Comparison of ENCODE assay signal across 17 cellular contexts in the genomic region with DNA sequence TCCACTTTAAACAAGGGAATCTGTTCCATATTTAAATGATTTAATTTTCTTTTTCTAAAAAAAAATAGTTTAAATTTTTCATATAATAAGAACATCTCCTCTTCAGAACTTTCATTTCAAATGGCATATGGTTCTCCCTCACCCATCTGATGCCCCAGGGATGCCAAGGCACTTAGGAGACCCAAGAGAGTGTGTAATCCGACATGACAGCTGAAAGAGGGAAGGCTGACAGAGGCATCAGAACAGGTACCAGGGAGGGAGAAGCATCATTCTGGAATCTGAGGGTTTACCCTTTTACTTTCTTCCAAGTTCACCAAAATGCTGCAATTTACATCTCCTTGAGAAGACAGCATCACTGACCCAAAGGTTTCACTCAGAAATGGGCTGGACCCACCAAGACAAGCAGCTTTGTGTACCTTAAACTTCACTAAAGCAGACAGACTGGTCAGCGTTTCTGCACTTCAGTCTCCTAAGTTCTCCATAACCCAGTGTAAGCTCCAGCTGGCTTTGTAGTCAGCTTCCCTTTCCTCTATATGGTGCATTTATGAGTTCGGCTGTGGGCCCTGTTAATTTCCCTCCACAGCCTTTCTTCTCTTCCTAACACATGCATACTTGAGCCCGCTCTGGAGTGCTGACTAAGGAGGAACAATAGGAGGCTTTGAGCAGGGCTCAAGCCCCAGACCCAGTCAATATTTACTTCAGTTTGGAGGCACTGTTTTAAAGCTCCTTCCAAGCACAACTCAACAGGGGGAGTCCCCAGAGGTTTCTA. TPM values are rescaled to one million over a fixed set of nuclear protein-coding genes. Genes with fewer than 3 reads are reported as not detected.
DNase-seq lines count a peak whose midpoint lies in the region; ATAC-seq and TF ChIP-seq lines count a peak whose summit lies in the region.
"Had no signal": no experiment of that assay in that cellular context is flagged by ENCODE, and none has a peak within 500 bp of the region (broad histone marks: within the 10 kb centered on the region; RNA-seq: fewer than 3 reads in every experiment).

No MANE protein-coding gene starts in this region.

- TF ChIP-seq CTCF in endodermal cell (conservative IDR thresholded peaks at IDR 0.05): no peak

- H3K27me3 Mint-ChIP-seq in endodermal cell (ENCODE audit: insufficient read depth): no peaks in the 10 kb centered on the region
- H3K27me3 Mint-ChIP-seq in stimulated activated memory B cell treated with anti-CD40 and anti-IgM and Interleukin-4, amounts not matched to agents 10 μg/mL and 1 μg/mL and 100 μg/mL, for 72 hours: no peaks in the 10 kb centered on the region
- H3K27me3 Mint-ChIP-seq in activated naive CD4-positive, alpha-beta T cell treated with anti-CD3 and anti-CD28 coated beads, Interleukin-2, amount 10 ng/mL, durations not matched to agents 7 days and 5 days: peaks cover 12% of the 10 kb centered on the region

- DNase-seq in NCI-H748 (lab: John Stamatoyannopoulos, UW; ENCODE audit: unreplicated experiment) (peak; percentile 34), NCI-H748 treated with DMSO at 0.1 percent for 48 hours (lab: John Stamatoyannopoulos, UW) (no peak), NCI-H510A treated with DMSO at 0.1 percent for 48 hours (lab: John Stamatoyannopoulos, UW) (peak; percentile 7), endodermal cell (no peak), activated gamma-delta T cell treated with Interleukin-2 at 50 U/mL for 16 hours (no peak)
- DNase-seq in activated naive CD4-positive, alpha-beta T cell treated with anti-CD3 and anti-CD28 coated beads, Interleukin-2, amount 10 ng/mL, durations not matched to agents 7 days and 5 days: no peak
- DNase-seq: activated CD4-positive, CD25-positive, alpha-beta regulatory T cell; activated T-cell treated with anti-CD3 and anti-CD28 coated beads, Interleukin-2, amount 50 U/mL, for 24 hours; adrenal gland; cortex of kidney; H7; immature natural killer cell; MV-4-11; stimulated activated naive CD8-positive, alpha-beta T cell treated with anti-CD3 and anti-CD28 coated beads, Interleukin-15, amount 100 ng/mL, for 72 hours had no signal

- no peaks in the 10 kb centered on the region for H3K9me3 Mint-ChIP-seq in endodermal cell
- no peaks in the 10 kb centered on the region for H3K9me3 Mint-ChIP-seq in stimulated activated memory B cell treated with anti-CD40 and anti-IgM and Interleukin-4, amounts not matched to agents 10 μg/mL and 1 μg/mL and 100 μg/mL, for 72 hours
- no peaks in the 10 kb centered on the region for H3K9me3 Mint-ChIP-seq in activated naive CD4-positive, alpha-beta T cell treated with anti-CD3 and anti-CD28 coated beads, Interleukin-2, amount 10 ng/mL, durations not matched to agents 7 days and 5 days
- H3K9me3 Mint-ChIP-seq: activated T-cell treated with anti-CD3 and anti-CD28 coated beads, Interleukin-2, amount 50 U/mL, for 24 hours; immature natural killer cell; stimulated activated naive CD8-positive, alpha-beta T cell treated with anti-CD3 and anti-CD28 coated beads, Interleukin-15, amount 100 ng/mL, for 72 hours had no signal

- CTCF ChIA-PET in activated naive CD4-positive, alpha-beta T cell treated with anti-CD3 and anti-CD28 coated beads, Interleukin-2, amount 10 ng/mL, durations not matched to agents 7 days and 5 days (lab: Charles Lee): no interaction called here

- H3K9ac ChIP-seq in endodermal cell (ENCODE audit: extremely low read depth, low read length, poor library complexity, severe bottlenecking): no peak overlapping the region

- peaks cover 23% of the 10 kb centered on the region for H3K4me1 ChIP-seq in endodermal cell (ENCODE audit: control insufficient read depth, insufficient read depth, low read length)
- H3K4me1 ChIP-seq: adrenal gland had no signal

- 32 to 65% methylated on average over 2 to 4 of the region's 4 CpGs for WGBS in endodermal cell (ENCODE audit: insufficient coverage in 1 of 2, insufficient read length in 1 of 2), 2 experiments

- H3K27me3 ChIP-seq in endodermal cell (ENCODE audit: control insufficient read depth, insufficient read depth, low read length, poor library complexity, severe bottlenecking): no peaks in the 10 kb centered on the region
- H3K27me3 ChIP-seq: adrenal gland, right atrium auricular region had no signal

- H3K27ac Mint-ChIP-seq in endodermal cell: peak overlapping the region; percentile 31
- no peak overlapping the region for H3K27ac Mint-ChIP-seq in stimulated activated memory B cell treated with anti-CD40 and anti-IgM and Interleukin-4, amounts not matched to agents 10 μg/mL and 1 μg/mL and 100 μg/mL, for 72 hours
- H3K27ac Mint-ChIP-seq in activated naive CD4-positive, alpha-beta T cell treated with anti-CD3 and anti-CD28 coated beads, Interleukin-2, amount 10 ng/mL, durations not matched to agents 7 days and 5 days: no peak overlapping the region
- H3K27ac Mint-ChIP-seq: activated T-cell treated with anti-CD3 and anti-CD28 coated beads, Interleukin-2, amount 50 U/mL, for 24 hours; immature natural killer cell; stimulated activated naive CD8-positive, alpha-beta T cell treated with anti-CD3 and anti-CD28 coated beads, Interleukin-15, amount 100 ng/mL, for 72 hours had no signal

- H3K9me3 ChIP-seq in endodermal cell (ENCODE audit: control insufficient read depth, low read length): no peaks in the 10 kb centered on the region
- H3K9me3 ChIP-seq: adrenal gland, right atrium auricular region had no signal

- H3K4me3 ChIP-seq in endodermal cell (ENCODE audit: low read length): peak overlapping the region; percentile 9
- H3K4me3 ChIP-seq: adrenal gland, right atrium auricular region had no signal

- H3K4me3 Mint-ChIP-seq in endodermal cell: no peak overlapping the region
- H3K4me3 Mint-ChIP-seq in stimulated activated memory B cell treated with anti-CD40 and anti-IgM and Interleukin-4, amounts not matched to agents 10 μg/mL and 1 μg/mL and 100 μg/mL, for 72 hours: no peak overlapping the region
- no peak overlapping the region for H3K4me3 Mint-ChIP-seq in activated naive CD4-positive, alpha-beta T cell treated with anti-CD3 and anti-CD28 coated beads, Interleukin-2, amount 10 ng/mL, durations not matched to agents 7 days and 5 days
- H3K4me3 Mint-ChIP-seq: activated T-cell treated with anti-CD3 and anti-CD28 coated beads, Interleukin-2, amount 50 U/mL, for 24 hours; immature natural killer cell; stimulated activated naive CD8-positive, alpha-beta T cell treated with anti-CD3 and anti-CD28 coated beads, Interleukin-15, amount 100 ng/mL, for 72 hours had no signal

- ATAC-seq in stimulated activated memory B cell treated with anti-CD40 and anti-IgM and Interleukin-4, amounts not matched to agents 10 μg/mL and 1 μg/mL and 100 μg/mL, for 72 hours: peak; percentile 53
- ATAC-seq in HG03469 (IDR thresholded peaks at IDR 0.05; ENCODE audit: unreplicated experiment): no peak
- ATAC-seq: stimulated activated naive CD8-positive, alpha-beta T cell treated with anti-CD3 and anti-CD28 coated beads, Interleukin-15, amount 100 ng/mL, for 72 hours had no signal

- H3K4me1 Mint-ChIP-seq in endodermal cell: peaks cover 43% of the 10 kb centered on the region
- H3K4me1 Mint-ChIP-seq in stimulated activated memory B cell treated with anti-CD40 and anti-IgM and Interleukin-4, amounts not matched to agents 10 μg/mL and 1 μg/mL and 100 μg/mL, for 72 hours: no peaks in the 10 kb centered on the region
- no peaks in the 10 kb centered on the region for H3K4me1 Mint-ChIP-seq in activated naive CD4-positive, alpha-beta T cell treated with anti-CD3 and anti-CD28 coated beads, Interleukin-2, amount 10 ng/mL, durations not matched to agents 7 days and 5 days
- H3K4me1 Mint-ChIP-seq: immature natural killer cell; stimulated activated naive CD8-positive, alpha-beta T cell treated with anti-CD3 and anti-CD28 coated beads, Interleukin-15, amount 100 ng/mL, for 72 hours had no signal

- peaks cover 5% of the 10 kb centered on the region for H3K36me3 Mint-ChIP-seq in endodermal cell (ENCODE audit: low read depth)
- H3K36me3 Mint-ChIP-seq in stimulated activated memory B cell treated with anti-CD40 and anti-IgM and Interleukin-4, amounts not matched to agents 10 μg/mL and 1 μg/mL and 100 μg/mL, for 72 hours: no peaks in the 10 kb centered on the region
- H3K36me3 Mint-ChIP-seq in activated naive CD4-positive, alpha-beta T cell treated with anti-CD3 and anti-CD28 coated beads, Interleukin-2, amount 10 ng/mL, durations not matched to agents 7 days and 5 days: no peaks in the 10 kb centered on the region
- H3K36me3 Mint-ChIP-seq: immature natural killer cell had no signal

- peak overlapping the region; percentile 75 for H3K27ac ChIP-seq in endodermal cell (ENCODE audit: low read depth, low read length)
- H3K27ac ChIP-seq: adrenal gland, right atrium auricular region had no signal

- H3K36me3 ChIP-seq in endodermal cell (ENCODE audit: control insufficient read depth, insufficient read depth, low read length): peaks cover 16% of the 10 kb centered on the region
- H3K36me3 ChIP-seq: adrenal gland, right atrium auricular region had no signal

RNA-seq across cellular contexts. Expression of a gene that starts 17.7 kb away (rescaled TPM):
- total RNA-seq in endodermal cell: 10 to 100 TPM; 53.3 to 63.1 TPM
- polyA plus RNA-seq in endodermal cell (2013, experiment 1 of 2): 26.6 TPM
- 25.5 TPM for polyA plus RNA-seq in endodermal cell (2013, experiment 2 of 2)

Comparison
In these comparisons a context has a peak if more than half of its experiments do, and no peak if none do; other contexts are left out.
1. DNase-seq: peak in NCI-H748 (single experiment) and NCI-H510A treated with DMSO at 0.1 percent for 48 hours (single experiment); none in NCI-H748 treated with DMSO at 0.1 percent for 48 hours (single experiment), endodermal cell (single experiment), activated gamma-delta T cell treated with Interleukin-2 at 50 U/mL for 16 hours (single experiment) and activated naive CD4-positive, alpha-beta T cell treated with anti-CD3 and anti-CD28 coated beads, Interleukin-2, amount 10 ng/mL, durations not matched to agents 7 days and 5 days (single experiment).